In the genomic region with DNA sequence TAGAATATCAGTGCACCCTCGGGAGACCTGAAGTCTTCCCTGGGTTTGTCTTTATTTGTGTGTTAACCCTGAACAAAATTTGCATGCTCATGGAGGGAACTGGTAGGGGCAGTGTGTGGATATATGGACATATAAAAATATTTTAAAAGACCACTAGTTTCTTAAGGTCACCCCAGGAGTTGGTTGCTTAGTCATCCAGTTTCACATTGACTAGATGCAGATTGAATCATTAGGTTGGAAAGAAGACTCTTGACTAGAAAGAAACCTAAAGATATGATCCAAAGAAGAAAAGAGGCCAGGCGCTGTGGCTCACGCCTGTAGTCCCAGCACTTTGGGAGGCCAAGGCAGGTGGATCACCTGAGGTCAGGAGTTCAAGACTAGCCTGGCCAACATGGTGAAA, we compare ENCODE assay signal across 17 cellular contexts.
DNase-seq lines count a peak whose midpoint lies in the region; ATAC-seq lines count a peak whose summit lies in the region.
"Had no signal": no experiment of that assay in that cellular context is flagged by ENCODE, and none has a peak within 500 bp of the region (broad histone marks: within the 10 kb centered on the region; RNA-seq: fewer than 3 reads in every experiment).

No MANE protein-coding gene starts in this region.

- H3K36me3 ChIP-seq in Karpas-422 (ENCODE audit: insufficient read depth, low read length) = no peaks in the 10 kb centered on the region

- no peaks in the 10 kb centered on the region for H3K27me3 ChIP-seq in Karpas-422 (ENCODE audit: low read length)
- H3K27me3 ChIP-seq: body of pancreas had no signal

- peaks cover 36% of the 10 kb centered on the region for H3K4me1 Mint-ChIP-seq in T-helper 2 cell treated with Interferon-gamma antibody and Interleukin-4, amounts not matched to agents 5 μg/mL and 100 μg/mL, for 36 hours (ENCODE audit: low read depth)
- H3K4me1 Mint-ChIP-seq in stimulated activated effector memory CD8-positive, alpha-beta T cell treated with anti-CD3 and anti-CD28 coated beads, Interleukin-12 subunit alpha, Interleukin-12 subunit beta, amount 100 ng/mL, for 72 hours = peaks cover 34% of the 10 kb centered on the region

- no peak overlapping the region for H3K9ac ChIP-seq in Karpas-422 (ENCODE audit: low read length)
- H3K9ac ChIP-seq: parathyroid adenoma had no signal

- no peaks in the 10 kb centered on the region for H3K9me3 ChIP-seq in Karpas-422 (ENCODE audit: low read length)
- H3K9me3 ChIP-seq: body of pancreas, Caco-2 had no signal

- no peak for DNase-seq in T-helper 2 cell treated with Interferon-gamma antibody and Interleukin-4, amounts not matched to agents 5 μg/mL and 100 μg/mL, for 36 hours (ENCODE audit: low spot score)
- DNase-seq in T-helper 2 cell = no peak
- peak; percentile 46 for DNase-seq in MV-4-11 (lab: John Stamatoyannopoulos, UW)
- DNase-seq in stimulated activated effector memory CD8-positive, alpha-beta T cell treated with anti-CD3 and anti-CD28 coated beads, Interleukin-12 subunit alpha, Interleukin-12 subunit beta, amount 100 ng/mL, for 72 hours (ENCODE audit: low spot score in 2 of 2) = no peak
- DNase-seq in Karpas-422 = no peak
- no peak for DNase-seq in amniotic stem cell (lab: John Stamatoyannopoulos, UW)
- DNase-seq in hippocampal formation (lab: John Stamatoyannopoulos, UW) = no peak
- DNase-seq: 8988T, body of pancreas, Caco-2, endodermal cell, head of caudate nucleus, T-helper 1 cell had no signal

- no peaks in the 10 kb centered on the region for H4K20me1 ChIP-seq in Karpas-422 (ENCODE audit: insufficient read depth, low read depth, low read length)

- peak overlapping the region; percentile 24 for H3K27ac Mint-ChIP-seq in T-helper 2 cell treated with Interferon-gamma antibody and Interleukin-4, amounts not matched to agents 5 μg/mL and 100 μg/mL, for 36 hours
- H3K27ac Mint-ChIP-seq in stimulated activated effector memory CD8-positive, alpha-beta T cell treated with anti-CD3 and anti-CD28 coated beads, Interleukin-12 subunit alpha, Interleukin-12 subunit beta, amount 100 ng/mL, for 72 hours = peak overlapping the region; percentile 60
- H3K27ac Mint-ChIP-seq: endodermal cell had no signal

- H3K27ac ChIP-seq in Karpas-422 (ENCODE audit: low read length) = no peak overlapping the region
- H3K27ac ChIP-seq: body of pancreas, parathyroid adenoma had no signal

- no peak overlapping the region for H3K4me3 ChIP-seq in Karpas-422 (ENCODE audit: low read length)
- H3K4me3 ChIP-seq: body of pancreas, lung had no signal

- H3K36me3 Mint-ChIP-seq in T-helper 2 cell treated with Interferon-gamma antibody and Interleukin-4, amounts not matched to agents 5 μg/mL and 100 μg/mL, for 36 hours (ENCODE audit: low read depth) = peaks cover 18% of the 10 kb centered on the region
- H3K36me3 Mint-ChIP-seq in stimulated activated effector memory CD8-positive, alpha-beta T cell treated with anti-CD3 and anti-CD28 coated beads, Interleukin-12 subunit alpha, Interleukin-12 subunit beta, amount 100 ng/mL, for 72 hours = no peaks in the 10 kb centered on the region

- H3K27me3 Mint-ChIP-seq in T-helper 2 cell treated with Interferon-gamma antibody and Interleukin-4, amounts not matched to agents 5 μg/mL and 100 μg/mL, for 36 hours (ENCODE audit: low read depth) = no peaks in the 10 kb centered on the region

- H3K4me3 Mint-ChIP-seq in T-helper 2 cell treated with Interferon-gamma antibody and Interleukin-4, amounts not matched to agents 5 μg/mL and 100 μg/mL, for 36 hours = no peak overlapping the region
- no peak overlapping the region for H3K4me3 Mint-ChIP-seq in stimulated activated effector memory CD8-positive, alpha-beta T cell treated with anti-CD3 and anti-CD28 coated beads, Interleukin-12 subunit alpha, Interleukin-12 subunit beta, amount 100 ng/mL, for 72 hours
- H3K4me3 Mint-ChIP-seq: endodermal cell had no signal

- peaks cover 16% of the 10 kb centered on the region for H3K4me1 ChIP-seq in Karpas-422 (ENCODE audit: low read length)
- H3K4me1 ChIP-seq: Caco-2 had no signal

- H3K9me2 ChIP-seq in Karpas-422 (replicated peaks; ENCODE audit: insufficient read depth, low read length) = no peaks in the 10 kb centered on the region

- H3K9me3 Mint-ChIP-seq in T-helper 2 cell treated with Interferon-gamma antibody and Interleukin-4, amounts not matched to agents 5 μg/mL and 100 μg/mL, for 36 hours = peaks cover 4% of the 10 kb centered on the region
- H3K9me3 Mint-ChIP-seq in stimulated activated effector memory CD8-positive, alpha-beta T cell treated with anti-CD3 and anti-CD28 coated beads, Interleukin-12 subunit alpha, Interleukin-12 subunit beta, amount 100 ng/mL, for 72 hours = no peaks in the 10 kb centered on the region

- no peak overlapping the region for H3K4me2 ChIP-seq in Karpas-422 (ENCODE audit: low read depth, low read length, poor library complexity, severe bottlenecking)

- ATAC-seq in GM21825 (IDR thresholded peaks at IDR 0.05; ENCODE audit: unreplicated experiment) = peak; percentile 71
- ATAC-seq in stimulated activated effector memory CD8-positive, alpha-beta T cell treated with anti-CD3 and anti-CD28 coated beads, Interleukin-12 subunit alpha, Interleukin-12 subunit beta, amount 100 ng/mL, for 72 hours = peak; percentile 66
- ATAC-seq: body of pancreas, Panc1 had no signal

- H2AFZ ChIP-seq in Karpas-422 (ENCODE audit: low read length) = no peak overlapping the region
- H2AFZ ChIP-seq: parathyroid adenoma had no signal

- peaks cover 87% of the 10 kb centered on the region for H3K79me2 ChIP-seq in Karpas-422 (ENCODE audit: low read length)
